In genomic region chr11:64124147-64124546, GRCh38 we compare ENCODE assay signal across 1 cellular context.
TF ChIP-seq lines count a peak whose summit lies in the region.

No MANE protein-coding gene starts in this region.

TF ChIP-seq in HCT116, 20 proteins besides CTCF, POLR2A, EP300 and RAD21 (continued from another document):
- no peak for TF ChIP-seq REST (IDR thresholded peaks at IDR 0.05; ENCODE audit: low read depth)
- no peak for TF ChIP-seq POLR2AphosphoS5 (IDR thresholded peaks at IDR 0.05; ENCODE audit: low read depth, low read length)
- TF ChIP-seq JUND (IDR thresholded peaks at IDR 0.05) = no peak
- TF ChIP-seq EZH2phosphoT487 (IDR thresholded peaks at IDR 0.05; ENCODE audit: borderline replicate concordance) = no peak
- TF ChIP-seq TCF7L2 (IDR thresholded peaks at IDR 0.05; ENCODE audit: borderline replicate concordance, extremely low read depth, insufficient read depth, insufficient read length) = no peak
